3 cellular contexts compared by ENCODE assay signal in the genomic region with DNA sequence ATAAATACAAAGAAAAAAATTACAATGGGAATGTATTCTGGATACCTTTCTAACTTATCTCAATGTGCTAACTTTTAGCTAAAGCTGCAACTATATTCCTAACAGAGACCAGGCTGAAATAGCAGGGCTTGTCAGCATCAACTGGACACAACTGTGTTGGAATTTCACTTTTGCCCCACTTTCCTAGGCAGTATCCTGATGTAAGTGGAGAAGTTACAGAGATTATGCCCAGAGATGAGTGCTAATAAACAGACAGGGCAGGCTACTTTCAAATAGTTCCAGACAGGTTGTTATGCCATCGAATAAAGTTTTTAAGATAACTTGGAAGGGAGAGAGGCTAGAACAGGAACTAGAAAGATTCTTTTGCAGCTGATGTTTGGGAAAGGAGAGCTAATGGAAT.
A peak's percentile ranks its signal among the peaks of the same experiment; 100 is the strongest.
TF ChIP-seq lines count a peak whose summit lies in the region.

No MANE protein-coding gene starts in this region.

TF ChIP-seq in SK-N-SH treated with all-trans-retinoic acid at 6 μM for 48 hours, 23 proteins besides CTCF, POLR2A, EP300 and RAD21 (continued from another document):
- TF ChIP-seq, protein P1, sequence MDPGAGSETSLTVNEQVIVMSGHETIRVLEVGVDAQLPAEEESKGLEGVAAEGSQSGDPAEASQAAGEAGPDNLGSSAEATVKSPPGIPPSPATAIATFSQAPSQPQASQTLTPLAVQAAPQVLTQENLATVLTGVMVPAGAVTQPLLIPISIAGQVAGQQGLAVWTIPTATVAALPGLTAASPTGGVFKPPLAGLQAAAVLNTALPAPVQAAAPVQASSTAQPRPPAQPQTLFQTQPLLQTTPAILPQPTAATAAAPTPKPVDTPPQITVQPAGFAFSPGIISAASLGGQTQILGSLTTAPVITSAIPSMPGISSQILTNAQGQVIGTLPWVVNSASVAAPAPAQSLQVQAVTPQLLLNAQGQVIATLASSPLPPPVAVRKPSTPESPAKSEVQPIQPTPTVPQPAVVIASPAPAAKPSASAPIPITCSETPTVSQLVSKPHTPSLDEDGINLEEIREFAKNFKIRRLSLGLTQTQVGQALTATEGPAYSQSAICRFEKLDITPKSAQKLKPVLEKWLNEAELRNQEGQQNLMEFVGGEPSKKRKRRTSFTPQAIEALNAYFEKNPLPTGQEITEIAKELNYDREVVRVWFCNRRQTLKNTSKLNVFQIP (CRISPR knock-in tag; IDR thresholded peaks at IDR 0.05; ENCODE audit: borderline replicate concordance, low read depth): no peak
- no peak for TF ChIP-seq ARNTL (CRISPR knock-in tag; IDR thresholded peaks at IDR 0.05; ENCODE audit: borderline replicate concordance, low read depth)
- TF ChIP-seq ZNF70 (CRISPR knock-in tag; IDR thresholded peaks at IDR 0.05): no peak
- peak; percentile 45 for TF ChIP-seq ISL1 (CRISPR knock-in tag; IDR thresholded peaks at IDR 0.05)
- TF ChIP-seq RARB (CRISPR knock-in tag; IDR thresholded peaks at IDR 0.05): no peak
- peak; percentile 14; the same call in 1 of the 2 replicates for TF ChIP-seq PPARA (CRISPR knock-in tag; IDR thresholded peaks at IDR 0.05; ENCODE audit: borderline replicate concordance)

TF ChIP-seq in SK-N-SH, 30 proteins besides CTCF, POLR2A, EP300 and RAD21 (continued from another document):
- TF ChIP-seq, protein P2, sequence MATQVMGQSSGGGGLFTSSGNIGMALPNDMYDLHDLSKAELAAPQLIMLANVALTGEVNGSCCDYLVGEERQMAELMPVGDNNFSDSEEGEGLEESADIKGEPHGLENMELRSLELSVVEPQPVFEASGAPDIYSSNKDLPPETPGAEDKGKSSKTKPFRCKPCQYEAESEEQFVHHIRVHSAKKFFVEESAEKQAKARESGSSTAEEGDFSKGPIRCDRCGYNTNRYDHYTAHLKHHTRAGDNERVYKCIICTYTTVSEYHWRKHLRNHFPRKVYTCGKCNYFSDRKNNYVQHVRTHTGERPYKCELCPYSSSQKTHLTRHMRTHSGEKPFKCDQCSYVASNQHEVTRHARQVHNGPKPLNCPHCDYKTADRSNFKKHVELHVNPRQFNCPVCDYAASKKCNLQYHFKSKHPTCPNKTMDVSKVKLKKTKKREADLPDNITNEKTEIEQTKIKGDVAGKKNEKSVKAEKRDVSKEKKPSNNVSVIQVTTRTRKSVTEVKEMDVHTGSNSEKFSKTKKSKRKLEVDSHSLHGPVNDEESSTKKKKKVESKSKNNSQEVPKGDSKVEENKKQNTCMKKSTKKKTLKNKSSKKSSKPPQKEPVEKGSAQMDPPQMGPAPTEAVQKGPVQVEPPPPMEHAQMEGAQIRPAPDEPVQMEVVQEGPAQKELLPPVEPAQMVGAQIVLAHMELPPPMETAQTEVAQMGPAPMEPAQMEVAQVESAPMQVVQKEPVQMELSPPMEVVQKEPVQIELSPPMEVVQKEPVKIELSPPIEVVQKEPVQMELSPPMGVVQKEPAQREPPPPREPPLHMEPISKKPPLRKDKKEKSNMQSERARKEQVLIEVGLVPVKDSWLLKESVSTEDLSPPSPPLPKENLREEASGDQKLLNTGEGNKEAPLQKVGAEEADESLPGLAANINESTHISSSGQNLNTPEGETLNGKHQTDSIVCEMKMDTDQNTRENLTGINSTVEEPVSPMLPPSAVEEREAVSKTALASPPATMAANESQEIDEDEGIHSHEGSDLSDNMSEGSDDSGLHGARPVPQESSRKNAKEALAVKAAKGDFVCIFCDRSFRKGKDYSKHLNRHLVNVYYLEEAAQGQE (IDR thresholded peaks at IDR 0.05; ENCODE audit: low read depth, low read length): no peak
- TF ChIP-seq RFX5 (IDR thresholded peaks at IDR 0.05; ENCODE audit: low read length) (no peak), CHD2 (IDR thresholded peaks at IDR 0.05; ENCODE audit: low read length, partially characterized antibody) (no peak), POLR2AphosphoS5 (IDR thresholded peaks at IDR 0.05; ENCODE audit: low read depth, low read length) (no peak), TCF12 (IDR thresholded peaks at IDR 0.05) (no peak), GABPA (IDR thresholded peaks at IDR 0.05; ENCODE audit: low read depth) (no peak), YY1 (IDR thresholded peaks at IDR 0.05; ENCODE audit: low read depth) (no peak)
- TF ChIP-seq, protein P3, sequence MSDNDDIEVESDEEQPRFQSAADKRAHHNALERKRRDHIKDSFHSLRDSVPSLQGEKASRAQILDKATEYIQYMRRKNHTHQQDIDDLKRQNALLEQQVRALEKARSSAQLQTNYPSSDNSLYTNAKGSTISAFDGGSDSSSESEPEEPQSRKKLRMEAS (IDR thresholded peaks at IDR 0.05; ENCODE audit: low read depth): no peak
TF ChIP-seq in SK-N-SH: peak in this region for 0.

TF ChIP-seq in endothelial cell of umbilical vein, 7 proteins besides CTCF, POLR2A, EP300 and RAD21 (continued from another document):
- TF ChIP-seq, protein P3 (IDR thresholded peaks at IDR 0.05; ENCODE audit: insufficient read depth, insufficient read length): no peak
- no peak for TF ChIP-seq MYC (IDR thresholded peaks at IDR 0.05; ENCODE audit: low read depth, low read length)
